ENCODE assay signal across 12 cellular contexts in the genomic region with DNA sequence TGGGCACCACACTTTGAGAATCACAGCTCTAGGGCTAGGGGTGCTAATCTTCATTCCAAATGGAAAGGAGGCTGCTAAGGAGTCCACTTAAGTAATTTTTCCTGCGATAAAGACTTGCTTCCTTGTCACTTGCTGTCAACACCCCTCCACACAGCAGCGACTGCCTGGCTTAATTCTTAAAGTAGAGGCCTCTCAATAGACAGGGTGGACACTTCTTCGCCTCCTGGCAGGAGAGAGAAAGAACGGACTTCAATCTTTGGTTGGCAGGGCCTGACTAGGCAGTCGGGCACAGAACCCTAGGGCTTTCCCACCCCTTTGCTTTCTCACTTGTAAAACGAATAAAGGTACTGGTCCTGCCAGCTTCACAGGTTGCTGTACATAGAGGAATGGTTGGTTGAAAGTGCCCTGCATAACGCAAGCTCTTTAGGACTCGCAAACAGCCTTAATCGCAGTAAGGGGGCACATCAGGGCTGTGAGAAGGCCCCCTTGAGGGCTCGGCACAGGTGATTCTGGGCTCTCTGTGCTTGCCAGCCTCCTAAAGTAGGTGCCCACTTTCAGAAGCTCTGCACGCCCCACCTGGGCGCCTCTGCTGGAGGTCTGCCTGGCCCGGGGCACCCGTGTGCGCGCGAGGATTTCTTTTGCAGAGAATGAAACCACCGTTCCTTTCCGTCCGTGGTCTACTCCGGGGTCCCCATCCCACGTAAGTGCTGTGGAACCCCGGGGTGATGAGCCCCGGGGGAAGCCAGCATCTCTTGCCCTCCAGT. TPM values are rescaled to one million over a fixed set of nuclear protein-coding genes. Genes with fewer than 3 reads are reported as not detected.
DNase-seq lines count a peak whose midpoint lies in the region; ATAC-seq and TF ChIP-seq lines count a peak whose summit lies in the region.
"Had no signal": no experiment of that assay in that cellular context is flagged by ENCODE, and none has a peak within 500 bp of the region (broad histone marks: within the 10 kb centered on the region; RNA-seq: fewer than 3 reads in every experiment).

No MANE protein-coding gene starts in this region.

- H3K27me3 Mint-ChIP-seq in neural crest cell (ENCODE audit: low read depth), result peaks cover 73% of the 10 kb centered on the region

- no peaks in the 10 kb centered on the region for H3K9me3 Mint-ChIP-seq in neural crest cell
- H3K9me3 Mint-ChIP-seq: natural killer cell had no signal

- H3K4me1 Mint-ChIP-seq in neural crest cell, result peaks cover 11% of the 10 kb centered on the region

- POLR2A ChIA-PET in AG04450 (lab: Yijun Ruan, JAX) (no interaction called here), Panc1 (lab: Charles Lee) (no interaction called here)

- no peak overlapping the region for H3K27ac Mint-ChIP-seq in neural crest cell (ENCODE audit: unreplicated experiment)
- H3K27ac Mint-ChIP-seq: natural killer cell had no signal

- no peaks in the 10 kb centered on the region for H3K36me3 Mint-ChIP-seq in neural crest cell (ENCODE audit: low read depth)
- H3K36me3 Mint-ChIP-seq: natural killer cell had no signal

- H3K4me1 ChIP-seq in Panc1 (ENCODE audit: control insufficient read depth, insufficient read depth, low read length) (no peaks in the 10 kb centered on the region), esophagus squamous epithelium (peaks cover 18 to 45% (median 24%) of the 10 kb centered on the region in 3 donors)

- intact Hi-C loops in Panc1 (cut with micrococcal nuclease; ENCODE audit: unreplicated experiment) (no loop called here), esophagus squamous epithelium (cut with DNase I) (loop anchor here (5.0 kb wide), 1 partner anchor 71 kb away; no protein-coding TSS in a partner anchor)

- TF ChIP-seq POLR2A in esophagus squamous epithelium (IDR thresholded peaks at IDR 0.05), result no peak

- no peak for DNase-seq in AG04450 (ENCODE audit: low read depth, low spot score)
- DNase-seq in Panc1 (ENCODE audit: low read depth, low spot score), result no peak
- no peak for DNase-seq in esophagus squamous epithelium (lab: John Stamatoyannopoulos, UW)
- DNase-seq in neural crest cell (ENCODE audit: low read depth, low spot score), result no peak
- DNase-seq in H4 (ENCODE audit: low spot score), result no peak
- DNase-seq in glomerular visceral epithelial cell (ENCODE audit: extremely low spot score), result no peak
- DNase-seq: activated effector memory CD4-positive, alpha-beta T cell treated with anti-CD3 and anti-CD28 coated beads, Interleukin-2, amount 50 U/mL, for 16 hours; natural killer cell; PC-9 had no signal

- peaks cover 21% of the 10 kb centered on the region for H3K27me3 ChIP-seq in AG04450 (ENCODE audit: control insufficient read depth, insufficient read depth, low read length)
- H3K27me3 ChIP-seq in Panc1 (ENCODE audit: control insufficient read depth, insufficient read depth, low read length), result peaks cover 2% of the 10 kb centered on the region; the same call in 1 of the 2 replicates
- peaks cover 0 to 15% (median 0%) of the 10 kb centered on the region in 4 donors for H3K27me3 ChIP-seq in esophagus squamous epithelium

- CTCF ChIA-PET in AG04450 (lab: Charles Lee) (interaction anchor here (0.8 to 7.5 kb wide), 6 partner anchors 12 to 74 kb away, joined by 3 to 374 read pairs (median 7); no protein-coding TSS in a partner anchor), Panc1 (lab: Charles Lee) (interaction anchor here (1.1 kb wide), 1 partner anchor 73 kb away, joined by 5 read pairs; no protein-coding TSS in a partner anchor)

- in situ Hi-C loops in Panc1 (cut with HindIII; ENCODE audit: low pct_unique_long_range_greater_than_20kb, low sequenced_read_pairs), result no loop called here

- H3K36me3 ChIP-seq in Panc1 (ENCODE audit: control insufficient read depth, insufficient read depth, low read length), result no peaks in the 10 kb centered on the region
- H3K36me3 ChIP-seq in esophagus squamous epithelium, result no peaks in the 10 kb centered on the region

- ATAC-seq in Panc1, result no peak
- ATAC-seq in GM18519 (IDR thresholded peaks at IDR 0.05; ENCODE audit: low FRiP score, unreplicated experiment), result no peak
- no peak for ATAC-seq in GM19397 (IDR thresholded peaks at IDR 0.05; ENCODE audit: unreplicated experiment)
- ATAC-seq: K562 had no signal

- no peak for TF ChIP-seq CTCF in AG04450 (IDR thresholded peaks at IDR 0.05; ENCODE audit: low read depth, low read length)
- no peak for TF ChIP-seq CTCF in Panc1 (IDR thresholded peaks at IDR 0.05)
- no peak for TF ChIP-seq CTCF in esophagus squamous epithelium (IDR thresholded peaks at IDR 0.05)
- TF ChIP-seq CTCF in neural crest cell (conservative IDR thresholded peaks at IDR 0.05), result no peak

- H3K27ac ChIP-seq in AG04450 (ENCODE audit: low read depth, low read length) (no peak overlapping the region), Panc1 (ENCODE audit: low read length) (no peak overlapping the region), esophagus squamous epithelium (peak overlapping the region; percentile 75 to 95 (median 84))
- H3K27ac ChIP-seq: PC-9 had no signal

- 53 to 68% methylated on average over 5 to 7 of the region's 24 CpGs for WGBS in esophagus squamous epithelium, 2 donors

- no peaks in the 10 kb centered on the region for H3K9me3 ChIP-seq in AG04450 (ENCODE audit: control insufficient read depth, insufficient read depth, low read length)
- no peaks in the 10 kb centered on the region for H3K9me3 ChIP-seq in Panc1 (ENCODE audit: control insufficient read depth, insufficient read depth, low read depth, low read length)
- no peaks in the 10 kb centered on the region for H3K9me3 ChIP-seq in esophagus squamous epithelium

- H3K4me3 Mint-ChIP-seq in neural crest cell, result peak overlapping the region; percentile 21
- H3K4me3 Mint-ChIP-seq: natural killer cell had no signal

- H3K4me3 ChIP-seq in AG04450 (ENCODE audit: low read depth, low read length) (peak overlapping the region; percentile 49), Panc1 (ENCODE audit: low read depth in 2 of 2, low read length in 2 of 2) (peak overlapping the region; percentile 9 to 16; a peak in 3 of 4 replicates), esophagus squamous epithelium (peak overlapping the region; percentile 39 to 64 (median 48))
- H3K4me3 ChIP-seq: K562, PC-9 had no signal

- no TSS peak for BruUV-seq in Panc1 (replicated peaks; lab: Mats Ljungman, UMichigan)

RNA-seq across cellular contexts. Expression of a gene that starts 47.6 kb away (rescaled TPM):
- polyA plus RNA-seq in AG04450 (2011; rRNA removed), result 0.11 and 0.14 TPM in 2 replicates
- 0.04 and 0.14 TPM in 2 replicates for polyA minus RNA-seq in AG04450 (2011; rRNA and poly(A)+ RNA removed)
- total RNA-seq in Panc1 (2021; ENCODE audit: unreplicated experiment) (0.15 TPM), esophagus squamous epithelium (10 to 100 TPM in 2 of 4 donors, 1 to 10 TPM in 2; 1.3 to 32.2 (median 11.0) TPM), neural crest cell (0.14 and 0.26 TPM in 2 replicates)
- polyA plus RNA-seq in Panc1 (2012; ENCODE audit: insufficient read length), result 0.29 TPM
- total RNA-seq in H4 (2014; rRNA removed; shearing (Covaris generic)), result 0.06 TPM in 1 of 2 replicates, not detected in the other
- total RNA-seq: K562, PC-9 had no signal
- polyA plus RNA-seq: K562 had no signal

Comparison
In these comparisons a context has a peak if more than half of its experiments do, and no peak if none do; other contexts are left out.
1. H3K27ac ChIP-seq: peak in esophagus squamous epithelium (4 of 4); none in AG04450 (single experiment) and Panc1 (single experiment).
2. Peak in every context shown above with its lines, with median percentiles within 50 percentile points of each other: H3K4me3 ChIP-seq.